9 cellular contexts compared by ENCODE assay signal in the genomic region with DNA sequence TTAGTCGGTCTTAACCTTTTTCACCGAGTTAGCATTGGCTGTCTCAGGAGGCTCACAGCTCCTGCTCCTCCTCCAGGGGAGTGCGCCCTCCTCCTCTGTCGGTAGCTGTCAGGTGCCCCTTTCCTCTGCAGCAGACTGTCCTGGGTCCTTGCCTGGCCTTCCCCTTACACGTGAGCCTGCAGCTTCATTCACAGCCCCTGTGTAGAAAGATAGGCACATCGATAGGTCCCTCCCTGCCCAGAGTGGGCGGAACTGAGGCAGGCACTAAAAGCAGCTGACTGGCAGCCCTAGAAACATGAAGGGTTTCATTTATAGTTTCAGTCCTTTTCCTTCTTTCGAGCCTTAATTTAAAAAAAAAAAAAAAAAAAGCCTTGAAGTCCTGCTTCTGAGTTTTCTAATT. TPM values are rescaled to one million over a fixed set of nuclear protein-coding genes. Genes with fewer than 3 reads are reported as not detected.
DNase-seq lines count a peak whose midpoint lies in the region; ATAC-seq and TF ChIP-seq lines count a peak whose summit lies in the region.
"Had no signal": no experiment of that assay in that cellular context is flagged by ENCODE, and none has a peak within 500 bp of the region (broad histone marks: within the 10 kb centered on the region; RNA-seq: fewer than 3 reads in every experiment).

No MANE protein-coding gene starts in this region.

- peaks cover 45 to 94% (median 79%) of the 10 kb centered on the region in 4 donors for H3K4me1 Mint-ChIP-seq in CD4-positive, CD25-positive, alpha-beta regulatory T cell
- H3K4me1 Mint-ChIP-seq in chondrocyte (ENCODE audit: low read depth): peaks cover 92% of the 10 kb centered on the region
- peaks cover 36% of the 10 kb centered on the region for H3K4me1 Mint-ChIP-seq in progenitor cell of endocrine pancreas (ENCODE audit: low read depth)

- H3K27me3 Mint-ChIP-seq in CD4-positive, CD25-positive, alpha-beta regulatory T cell: no peaks in the 10 kb centered on the region
- H3K27me3 Mint-ChIP-seq in chondrocyte (ENCODE audit: low read depth): no peaks in the 10 kb centered on the region
- H3K27me3 Mint-ChIP-seq in progenitor cell of endocrine pancreas: no peaks in the 10 kb centered on the region

- H3K27me3 ChIP-seq in CD4-positive, CD25-positive, alpha-beta regulatory T cell (ENCODE audit: control insufficient read depth, insufficient read depth, low read length): no peaks in the 10 kb centered on the region
- H3K27me3 ChIP-seq in colonic mucosa: no peaks in the 10 kb centered on the region
- H3K27me3 ChIP-seq: neutrophil had no signal

- DNase-seq in CD4-positive, CD25-positive, alpha-beta regulatory T cell: peak in 1 of 3 donors; percentile 51
- DNase-seq in chondrocyte (ENCODE audit: low spot score) (no peak), progenitor cell of endocrine pancreas (ENCODE audit: low spot score, unreplicated experiment) (no peak), colonic mucosa (no peak), cerebellar cortex (ENCODE audit: low spot score) (no peak)
- no peak for DNase-seq in activated CD8-positive, alpha-beta memory T cell treated with anti-CD3 and anti-CD28 coated beads for 24 hours

- ATAC-seq in CD4-positive, CD25-positive, alpha-beta regulatory T cell (ENCODE audit: low read depth in 2 of 2): no peak
- peak; percentile 29 for ATAC-seq in GM19397 (IDR thresholded peaks at IDR 0.05; ENCODE audit: unreplicated experiment)
- ATAC-seq in HG03439 (IDR thresholded peaks at IDR 0.05; ENCODE audit: unreplicated experiment): peak; percentile 30

- intact Hi-C loops in colonic mucosa (cut with DNase I): no loop called here

- H3K36me3 ChIP-seq in CD4-positive, CD25-positive, alpha-beta regulatory T cell (ENCODE audit: control insufficient read depth, insufficient read depth, low read length): peaks cover 12% of the 10 kb centered on the region
- no peaks in the 10 kb centered on the region for H3K36me3 ChIP-seq in colonic mucosa

- TF ChIP-seq CTCF in chondrocyte (IDR thresholded peaks at IDR 0.05) (no peak), progenitor cell of endocrine pancreas (IDR thresholded peaks at IDR 0.05; ENCODE audit: unreplicated experiment) (no peak), colonic mucosa (IDR thresholded peaks at IDR 0.05) (no peak)

- no peaks in the 10 kb centered on the region for H3K9me3 ChIP-seq in CD4-positive, CD25-positive, alpha-beta regulatory T cell (ENCODE audit: control insufficient read depth in 2 of 2, low read length in 2 of 2)
- no peaks in the 10 kb centered on the region for H3K9me3 ChIP-seq in colonic mucosa
- H3K9me3 ChIP-seq: neutrophil had no signal

- H3K4me3 ChIP-seq in CD4-positive, CD25-positive, alpha-beta regulatory T cell (ENCODE audit: low read depth, low read length): no peak overlapping the region
- no peak overlapping the region for H3K4me3 ChIP-seq in colonic mucosa

- H3K27ac ChIP-seq in CD4-positive, CD25-positive, alpha-beta regulatory T cell (ENCODE audit: insufficient read depth, low read length, poor library complexity, severe bottlenecking): no peak overlapping the region
- H3K27ac ChIP-seq in colonic mucosa: no peak overlapping the region
- H3K27ac ChIP-seq: neutrophil had no signal

- H3K36me3 Mint-ChIP-seq in CD4-positive, CD25-positive, alpha-beta regulatory T cell: peaks cover 11% of the 10 kb centered on the region
- H3K36me3 Mint-ChIP-seq in chondrocyte (ENCODE audit: low read depth): no peaks in the 10 kb centered on the region
- H3K36me3 Mint-ChIP-seq in progenitor cell of endocrine pancreas (ENCODE audit: insufficient read depth): peaks cover 1% of the 10 kb centered on the region

- H3K27ac Mint-ChIP-seq in CD4-positive, CD25-positive, alpha-beta regulatory T cell: peak overlapping the region in 2 of 3 donors; percentile 36 to 92
- H3K27ac Mint-ChIP-seq in chondrocyte (ENCODE audit: unreplicated experiment) (peak overlapping the region; percentile 41), progenitor cell of endocrine pancreas (no peak overlapping the region)

- H3K4me1 ChIP-seq in CD4-positive, CD25-positive, alpha-beta regulatory T cell (ENCODE audit: control insufficient read depth, insufficient read depth, low read length, poor library complexity, severe bottlenecking): peaks cover 61% of the 10 kb centered on the region
- H3K4me1 ChIP-seq in colonic mucosa: peaks cover 15% of the 10 kb centered on the region

- H3K4me3 Mint-ChIP-seq in CD4-positive, CD25-positive, alpha-beta regulatory T cell: peak overlapping the region in 3 of 4 donors; percentile 48 to 72 (median 55)
- H3K4me3 Mint-ChIP-seq in chondrocyte (ENCODE audit: unreplicated experiment) (no peak overlapping the region), progenitor cell of endocrine pancreas (ENCODE audit: low read depth) (no peak overlapping the region)

- no peaks in the 10 kb centered on the region for H3K9me3 Mint-ChIP-seq in CD4-positive, CD25-positive, alpha-beta regulatory T cell
- H3K9me3 Mint-ChIP-seq in chondrocyte (ENCODE audit: low read depth) (no peaks in the 10 kb centered on the region), progenitor cell of endocrine pancreas (ENCODE audit: low read depth) (no peaks in the 10 kb centered on the region)

- peak overlapping the region in 1 of 2 donors; percentile 21 for H3K9ac ChIP-seq in colonic mucosa (ENCODE audit: low read depth in 2 of 2, low read length in 2 of 2)

RNA-seq across cellular contexts. Expression of a gene that starts 17.2 kb away (rescaled TPM):
- total RNA-seq in CD4-positive, CD25-positive, alpha-beta regulatory T cell: 66.5 TPM
- polyA plus RNA-seq in CD4-positive, CD25-positive, alpha-beta regulatory T cell: 1 to 10 TPM in 2 of 4 donors, under 1 TPM in 2; 0.74 to 3.2 (median 1.0) TPM
- total RNA-seq in chondrocyte (21.5 to 28.2 TPM (median 21.7 TPM) in 3 replicates), progenitor cell of endocrine pancreas (30.0 and 31.8 TPM in 2 replicates), colonic mucosa (10 to 100 TPM; 17.1 to 21.9 TPM)

Comparison
In these comparisons a context has a peak if more than half of its experiments do, and no peak if none do; other contexts are left out.
1. ATAC-seq: peak in GM19397 (single experiment) and HG03439 (single experiment); none in CD4-positive, CD25-positive, alpha-beta regulatory T cell (0 of 2).
2. H3K4me3 Mint-ChIP-seq: peak in CD4-positive, CD25-positive, alpha-beta regulatory T cell (3 of 4); none in chondrocyte (single experiment) and progenitor cell of endocrine pancreas (single experiment).